1 cellular context compared by ENCODE assay signal in the genomic region with DNA sequence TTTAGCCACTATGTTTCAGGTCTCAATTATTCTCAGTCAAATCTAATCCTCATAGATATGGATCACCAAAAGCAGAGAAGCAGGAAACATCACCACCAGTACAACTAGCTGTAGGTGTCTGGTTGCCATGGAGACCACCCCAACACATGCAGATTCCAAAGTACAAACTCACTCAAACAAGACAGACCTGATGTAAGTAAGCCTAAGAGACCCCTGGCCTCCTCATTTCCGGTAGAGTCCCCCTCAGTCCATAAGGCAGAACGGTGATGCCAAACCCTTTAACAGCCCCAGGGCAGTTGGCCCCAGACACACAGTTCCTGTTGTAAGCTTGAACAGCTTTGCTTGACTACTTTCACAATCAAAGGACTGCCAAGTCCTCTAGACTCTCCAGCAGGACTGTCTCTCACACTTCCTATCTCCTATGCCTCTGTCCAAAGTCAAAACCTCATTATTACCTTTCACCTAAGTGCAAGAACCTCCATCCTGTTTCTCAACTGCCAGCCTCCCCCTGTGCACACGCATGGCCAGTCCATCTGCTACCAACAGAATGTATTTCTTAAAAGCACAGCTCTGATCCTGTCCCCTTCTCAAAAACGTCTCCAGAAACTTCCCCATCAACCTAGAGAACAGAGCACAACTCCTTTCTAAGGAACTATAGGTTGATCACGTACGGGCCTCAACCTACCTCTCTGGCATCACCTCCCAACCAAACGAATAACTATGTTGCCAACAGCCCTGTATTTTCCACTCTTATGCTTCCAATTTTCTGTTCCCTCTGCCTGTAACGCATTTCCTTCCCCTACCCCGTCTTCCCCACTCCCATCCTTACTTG.
TF ChIP-seq lines count a peak whose summit lies in the region.

No MANE protein-coding gene starts in this region.

TF ChIP-seq in HepG2, 621 proteins besides CTCF, POLR2A, EP300 and RAD21 (continued from another document and continues in another):
- TF ChIP-seq FOXM1 (CRISPR knock-in tag; IDR thresholded peaks at IDR 0.05) = no peak
- no peak for TF ChIP-seq ZFP36 (IDR thresholded peaks at IDR 0.05; ENCODE audit: borderline replicate concordance, low read depth, low read length, partially characterized antibody)
- no peak for TF ChIP-seq CC2D1A (CRISPR knock-in tag; IDR thresholded peaks at IDR 0.05)
- TF ChIP-seq, protein P1, sequence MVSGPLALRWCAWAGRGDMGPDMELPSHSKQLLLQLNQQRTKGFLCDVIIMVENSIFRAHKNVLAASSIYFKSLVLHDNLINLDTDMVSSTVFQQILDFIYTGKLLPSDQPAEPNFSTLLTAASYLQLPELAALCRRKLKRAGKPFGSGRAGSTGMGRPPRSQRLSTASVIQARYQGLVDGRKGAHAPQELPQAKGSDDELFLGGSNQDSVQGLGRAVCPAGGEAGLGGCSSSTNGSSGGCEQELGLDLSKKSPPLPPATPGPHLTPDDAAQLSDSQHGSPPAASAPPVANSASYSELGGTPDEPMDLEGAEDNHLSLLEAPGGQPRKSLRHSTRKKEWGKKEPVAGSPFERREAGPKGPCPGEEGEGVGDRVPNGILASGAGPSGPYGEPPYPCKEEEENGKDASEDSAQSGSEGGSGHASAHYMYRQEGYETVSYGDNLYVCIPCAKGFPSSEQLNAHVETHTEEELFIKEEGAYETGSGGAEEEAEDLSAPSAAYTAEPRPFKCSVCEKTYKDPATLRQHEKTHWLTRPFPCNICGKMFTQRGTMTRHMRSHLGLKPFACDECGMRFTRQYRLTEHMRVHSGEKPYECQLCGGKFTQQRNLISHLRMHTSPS (CRISPR knock-in tag; IDR thresholded peaks at IDR 0.05; ENCODE audit: low read depth) = no peak
- no peak for TF ChIP-seq DNMT1 (CRISPR knock-in tag; IDR thresholded peaks at IDR 0.05)
- TF ChIP-seq, protein P2, sequence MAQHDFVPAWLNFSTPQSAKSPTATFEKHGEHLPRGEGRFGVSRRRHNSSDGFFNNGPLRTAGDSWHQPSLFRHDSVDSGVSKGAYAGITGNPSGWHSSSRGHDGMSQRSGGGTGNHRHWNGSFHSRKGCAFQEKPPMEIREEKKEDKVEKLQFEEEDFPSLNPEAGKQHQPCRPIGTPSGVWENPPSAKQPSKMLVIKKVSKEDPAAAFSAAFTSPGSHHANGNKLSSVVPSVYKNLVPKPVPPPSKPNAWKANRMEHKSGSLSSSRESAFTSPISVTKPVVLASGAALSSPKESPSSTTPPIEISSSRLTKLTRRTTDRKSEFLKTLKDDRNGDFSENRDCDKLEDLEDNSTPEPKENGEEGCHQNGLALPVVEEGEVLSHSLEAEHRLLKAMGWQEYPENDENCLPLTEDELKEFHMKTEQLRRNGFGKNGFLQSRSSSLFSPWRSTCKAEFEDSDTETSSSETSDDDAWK (CRISPR knock-in tag; IDR thresholded peaks at IDR 0.05) = no peak
- no peak for TF ChIP-seq HOXA9 (CRISPR knock-in tag; IDR thresholded peaks at IDR 0.05; ENCODE audit: borderline replicate concordance)
- TF ChIP-seq ZNF652 (CRISPR knock-in tag; IDR thresholded peaks at IDR 0.05; ENCODE audit: borderline replicate concordance, low read depth) = no peak
- TF ChIP-seq ZNF484 (CRISPR knock-in tag; IDR thresholded peaks at IDR 0.05; ENCODE audit: borderline replicate concordance, low read depth) = no peak
- no peak for TF ChIP-seq HOXA5 (CRISPR knock-in tag; IDR thresholded peaks at IDR 0.05)
- peak; percentile 59; the same call in 1 of the 2 replicates for TF ChIP-seq RFX5 (IDR thresholded peaks at IDR 0.05; ENCODE audit: low read depth, low read length)
- TF ChIP-seq IKZF4 (CRISPR knock-in tag; IDR thresholded peaks at IDR 0.05; ENCODE audit: borderline replicate concordance, low read depth, not compliant biosample characterization) = no peak
- TF ChIP-seq JARID2 (CRISPR knock-in tag; IDR thresholded peaks at IDR 0.05; ENCODE audit: insufficient replicate concordance) = no peak
- no peak for TF ChIP-seq CHCHD3 (CRISPR knock-in tag; IDR thresholded peaks at IDR 0.05)
- no peak for TF ChIP-seq RORA (CRISPR knock-in tag; IDR thresholded peaks at IDR 0.05)
- no peak for TF ChIP-seq ETS1 (CRISPR knock-in tag; IDR thresholded peaks at IDR 0.05)
- peak; percentile 31; the same call in 1 of the 2 replicates for TF ChIP-seq ZNF614 (CRISPR knock-in tag; IDR thresholded peaks at IDR 0.05; ENCODE audit: borderline replicate concordance)
- TF ChIP-seq HNRNPL (IDR thresholded peaks at IDR 0.05; ENCODE audit: low read depth, low read length) = no peak
- TF ChIP-seq ZNF33A (CRISPR knock-in tag; IDR thresholded peaks at IDR 0.05; ENCODE audit: borderline replicate concordance) = no peak
- TF ChIP-seq, protein P3, sequence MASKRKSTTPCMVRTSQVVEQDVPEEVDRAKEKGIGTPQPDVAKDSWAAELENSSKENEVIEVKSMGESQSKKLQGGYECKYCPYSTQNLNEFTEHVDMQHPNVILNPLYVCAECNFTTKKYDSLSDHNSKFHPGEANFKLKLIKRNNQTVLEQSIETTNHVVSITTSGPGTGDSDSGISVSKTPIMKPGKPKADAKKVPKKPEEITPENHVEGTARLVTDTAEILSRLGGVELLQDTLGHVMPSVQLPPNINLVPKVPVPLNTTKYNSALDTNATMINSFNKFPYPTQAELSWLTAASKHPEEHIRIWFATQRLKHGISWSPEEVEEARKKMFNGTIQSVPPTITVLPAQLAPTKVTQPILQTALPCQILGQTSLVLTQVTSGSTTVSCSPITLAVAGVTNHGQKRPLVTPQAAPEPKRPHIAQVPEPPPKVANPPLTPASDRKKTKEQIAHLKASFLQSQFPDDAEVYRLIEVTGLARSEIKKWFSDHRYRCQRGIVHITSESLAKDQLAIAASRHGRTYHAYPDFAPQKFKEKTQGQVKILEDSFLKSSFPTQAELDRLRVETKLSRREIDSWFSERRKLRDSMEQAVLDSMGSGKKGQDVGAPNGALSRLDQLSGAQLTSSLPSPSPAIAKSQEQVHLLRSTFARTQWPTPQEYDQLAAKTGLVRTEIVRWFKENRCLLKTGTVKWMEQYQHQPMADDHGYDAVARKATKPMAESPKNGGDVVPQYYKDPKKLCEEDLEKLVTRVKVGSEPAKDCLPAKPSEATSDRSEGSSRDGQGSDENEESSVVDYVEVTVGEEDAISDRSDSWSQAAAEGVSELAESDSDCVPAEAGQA (IDR thresholded peaks at IDR 0.05; ENCODE audit: low read depth) = 0 out of 2 replicates have a peak, but pooled peaks have one; percentile 52
- TF ChIP-seq, protein P3 (CRISPR knock-in tag; IDR thresholded peaks at IDR 0.05; ENCODE audit: borderline replicate concordance) = no peak
- no peak for TF ChIP-seq ZSCAN20 (CRISPR knock-in tag; IDR thresholded peaks at IDR 0.05; ENCODE audit: borderline replicate concordance)
- TF ChIP-seq ZNF800 (CRISPR knock-in tag; IDR thresholded peaks at IDR 0.05) = no peak
- TF ChIP-seq NR2C2 (CRISPR knock-in tag; IDR thresholded peaks at IDR 0.05; ENCODE audit: borderline replicate concordance) = peak; percentile 42; the same call in 1 of the 2 replicates
- no peak for TF ChIP-seq ISX (CRISPR knock-in tag; conservative IDR thresholded peaks at IDR 0.05)
- TF ChIP-seq ZNF331 (CRISPR knock-in tag; IDR thresholded peaks at IDR 0.05) = peak; percentile 60; the same call in 1 of the 2 replicates
- no peak for TF ChIP-seq PAX8 (CRISPR knock-in tag; IDR thresholded peaks at IDR 0.05; ENCODE audit: borderline replicate concordance)
- no peak for TF ChIP-seq ZNF607 (CRISPR knock-in tag; IDR thresholded peaks at IDR 0.05; ENCODE audit: borderline replicate concordance)
- TF ChIP-seq KDM3A (CRISPR knock-in tag; IDR thresholded peaks at IDR 0.05; ENCODE audit: low read depth) = no peak
- TF ChIP-seq ZNF260 (CRISPR knock-in tag; IDR thresholded peaks at IDR 0.05; ENCODE audit: borderline replicate concordance, low read depth) = no peak
- peak; percentile 90 for TF ChIP-seq TBX3 (IDR thresholded peaks at IDR 0.05; ENCODE audit: borderline replicate concordance)
- TF ChIP-seq, protein P4, sequence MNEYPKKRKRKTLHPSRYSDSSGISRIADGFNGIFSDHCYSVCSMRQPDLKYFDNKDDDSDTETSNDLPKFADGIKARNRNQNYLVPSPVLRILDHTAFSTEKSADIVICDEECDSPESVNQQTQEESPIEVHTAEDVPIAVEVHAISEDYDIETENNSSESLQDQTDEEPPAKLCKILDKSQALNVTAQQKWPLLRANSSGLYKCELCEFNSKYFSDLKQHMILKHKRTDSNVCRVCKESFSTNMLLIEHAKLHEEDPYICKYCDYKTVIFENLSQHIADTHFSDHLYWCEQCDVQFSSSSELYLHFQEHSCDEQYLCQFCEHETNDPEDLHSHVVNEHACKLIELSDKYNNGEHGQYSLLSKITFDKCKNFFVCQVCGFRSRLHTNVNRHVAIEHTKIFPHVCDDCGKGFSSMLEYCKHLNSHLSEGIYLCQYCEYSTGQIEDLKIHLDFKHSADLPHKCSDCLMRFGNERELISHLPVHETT (CRISPR knock-in tag; conservative IDR thresholded peaks at IDR 0.05) = no peak
- TF ChIP-seq E2F5 (CRISPR knock-in tag; conservative IDR thresholded peaks at IDR 0.05) = no peak
- TF ChIP-seq CHD2 (IDR thresholded peaks at IDR 0.05; ENCODE audit: low read depth, low read length) = no peak
- no peak for TF ChIP-seq DMAP1 (CRISPR knock-in tag; IDR thresholded peaks at IDR 0.05)
- no peak for TF ChIP-seq ZNF337 (CRISPR knock-in tag; IDR thresholded peaks at IDR 0.05; ENCODE audit: borderline replicate concordance, low read depth)
- TF ChIP-seq, protein P5, sequence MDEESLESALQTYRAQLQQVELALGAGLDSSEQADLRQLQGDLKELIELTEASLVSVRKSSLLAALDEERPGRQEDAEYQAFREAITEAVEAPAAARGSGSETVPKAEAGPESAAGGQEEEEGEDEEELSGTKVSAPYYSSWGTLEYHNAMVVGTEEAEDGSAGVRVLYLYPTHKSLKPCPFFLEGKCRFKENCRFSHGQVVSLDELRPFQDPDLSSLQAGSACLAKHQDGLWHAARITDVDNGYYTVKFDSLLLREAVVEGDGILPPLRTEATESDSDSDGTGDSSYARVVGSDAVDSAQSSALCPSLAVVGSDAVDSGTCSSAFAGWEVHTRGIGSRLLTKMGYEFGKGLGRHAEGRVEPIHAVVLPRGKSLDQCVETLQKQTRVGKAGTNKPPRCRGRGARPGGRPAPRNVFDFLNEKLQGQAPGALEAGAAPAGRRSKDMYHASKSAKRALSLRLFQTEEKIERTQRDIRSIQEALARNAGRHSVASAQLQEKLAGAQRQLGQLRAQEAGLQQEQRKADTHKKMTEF (CRISPR knock-in tag; IDR thresholded peaks at IDR 0.05) = peak; percentile 63
- TF ChIP-seq HNF1B (CRISPR knock-in tag; IDR thresholded peaks at IDR 0.05) = no peak
- TF ChIP-seq ZNF75D (CRISPR knock-in tag; IDR thresholded peaks at IDR 0.05; ENCODE audit: borderline replicate concordance) = no peak
- no peak for TF ChIP-seq MTA3 (CRISPR knock-in tag; IDR thresholded peaks at IDR 0.05)
- TF ChIP-seq IRF2 (CRISPR knock-in tag; IDR thresholded peaks at IDR 0.05) = peak; percentile 76
